Comparison of ENCODE assay signal across 18 cellular contexts in the genomic region with DNA sequence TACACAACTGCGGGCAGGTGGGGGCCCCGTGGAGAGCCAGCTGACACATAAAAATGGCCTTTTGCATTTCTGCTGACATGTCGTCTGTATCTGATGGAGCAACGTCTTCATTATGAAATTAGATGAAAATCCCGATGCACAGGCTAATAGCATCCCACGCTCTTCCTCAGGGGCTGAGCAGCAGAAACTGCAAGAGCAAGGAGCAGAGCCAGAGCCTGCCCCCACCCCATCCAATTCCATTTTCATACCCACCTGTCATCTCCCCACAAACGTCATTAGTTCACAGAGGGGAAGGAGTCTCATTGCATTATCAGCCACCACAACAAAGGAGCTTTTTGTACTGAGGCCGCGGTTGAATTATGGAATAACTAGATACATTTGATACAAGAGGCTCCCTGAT.
DNase-seq lines count a peak whose midpoint lies in the region; ATAC-seq and TF ChIP-seq lines count a peak whose summit lies in the region.
"Had no signal": no experiment of that assay in that cellular context is flagged by ENCODE, and none has a peak within 500 bp of the region (broad histone marks: within the 10 kb centered on the region; RNA-seq: fewer than 3 reads in every experiment).

No MANE protein-coding gene starts in this region.

- CTCF ChIA-PET in A673 (lab: Charles Lee), result no interaction called here

- no peaks in the 10 kb centered on the region for H3K27me3 ChIP-seq in A673 (replicated peaks; ENCODE audit: insufficient read depth, low read depth, low read length, poor library complexity)
- no peaks in the 10 kb centered on the region for H3K27me3 ChIP-seq in foreskin keratinocyte
- H3K27me3 ChIP-seq: BLaER1 treated with 17β-estradiol and CSF1 and Interleukin-3, amounts not matched to agents 10 nM and 100 nM had no signal

- DNase-seq in A673 (ENCODE audit: low spot score), result peak; percentile 32
- DNase-seq in NCI-H345 (lab: John Stamatoyannopoulos, UW), result peak; percentile 11
- peak; percentile 81 for DNase-seq in SW480 (ENCODE audit: low spot score)
- DNase-seq in putamen (ENCODE audit: low spot score), result peak; percentile 46
- no peak for DNase-seq in foreskin keratinocyte
- no peak for DNase-seq in stimulated activated CD8-positive, alpha-beta memory T cell treated with anti-CD3 and anti-CD28 coated beads, Interleukin-4, amount 100 ng/mL, for 48 hours
- no peak for DNase-seq in NOMO-1 treated with dmso at 0.1 percent for 144 hours (lab: John Stamatoyannopoulos, UW; ENCODE audit: unreplicated experiment)
- DNase-seq: 8988T; CD4-positive, CD25-positive, alpha-beta regulatory T cell; CD8-positive, alpha-beta memory T cell; COR-L47; DMS 273 treated with DMSO at 0.1 percent for 48 hours; DND-41; EL; GM23248 had no signal

- no peaks in the 10 kb centered on the region for H3K9me3 ChIP-seq in A673 (ENCODE audit: low read depth, low read length, poor library complexity, severe bottlenecking)
- H3K9me3 ChIP-seq: BLaER1 treated with 17β-estradiol and CSF1 and Interleukin-3, amounts not matched to agents 10 nM and 100 nM; HAP-1 had no signal

- ATAC-seq in foreskin keratinocyte, result no peak
- ATAC-seq: HepG2 had no signal

- no TSS peak for BruUV-seq in A673 (replicated peaks; lab: Mats Ljungman, UMichigan)

- intact Hi-C loops in A673 (cut with micrococcal nuclease; ENCODE audit: unreplicated experiment), result no loop called here

- POLR2A ChIA-PET in A673 (lab: Charles Lee; ENCODE audit: low non-redundant PET), result no interaction called here

- TF ChIP-seq CTCF in A673 (conservative IDR thresholded peaks at IDR 0.05; ENCODE audit: low read depth, low read length), result no peak
- no peak for TF ChIP-seq CTCF in foreskin keratinocyte (conservative IDR thresholded peaks at IDR 0.05)

- H3K4me1 ChIP-seq in A673 (ENCODE audit: insufficient read depth, low read length, poor library complexity, severe bottlenecking) (peaks cover 32% of the 10 kb centered on the region), foreskin keratinocyte (peaks cover 11% of the 10 kb centered on the region)
- H3K4me1 ChIP-seq: HAP-1 had no signal

- H3K4me3 ChIP-seq in A673 (ENCODE audit: low read depth, low read length, poor library complexity, severe bottlenecking), result no peak overlapping the region
- H3K4me3 ChIP-seq: BLaER1 treated with 17β-estradiol and CSF1 and Interleukin-3, amounts not matched to agents 10 nM and 100 nM; GM23248; HAP-1 had no signal

- H3K27ac ChIP-seq in A673 (ENCODE audit: low read depth, low read length, poor library complexity, severe bottlenecking) (no peak overlapping the region), foreskin keratinocyte (no peak overlapping the region)
- H3K27ac ChIP-seq: BLaER1 treated with 17β-estradiol and CSF1 and Interleukin-3, amounts not matched to agents 10 nM and 100 nM; GM23248 had no signal

- H3K36me3 ChIP-seq in A673 (ENCODE audit: insufficient read depth, low read length, poor library complexity, severe bottlenecking), result no peaks in the 10 kb centered on the region
- H3K36me3 ChIP-seq: BLaER1 treated with 17β-estradiol and CSF1 and Interleukin-3, amounts not matched to agents 10 nM and 100 nM; HAP-1 had no signal

Comparison
In these comparisons a context has a peak if more than half of its experiments do, and no peak if none do; other contexts are left out.
1. DNase-seq: peak in A673 (single experiment), NCI-H345 (single experiment), SW480 (single experiment) and putamen (single experiment); none in foreskin keratinocyte (0 of 2), stimulated activated CD8-positive, alpha-beta memory T cell treated with anti-CD3 and anti-CD28 coated beads, Interleukin-4, amount 100 ng/mL, for 48 hours (single experiment) and NOMO-1 treated with dmso at 0.1 percent for 144 hours (single experiment).